Comparison of ENCODE assay signal across 9 cellular contexts in the genomic region with DNA sequence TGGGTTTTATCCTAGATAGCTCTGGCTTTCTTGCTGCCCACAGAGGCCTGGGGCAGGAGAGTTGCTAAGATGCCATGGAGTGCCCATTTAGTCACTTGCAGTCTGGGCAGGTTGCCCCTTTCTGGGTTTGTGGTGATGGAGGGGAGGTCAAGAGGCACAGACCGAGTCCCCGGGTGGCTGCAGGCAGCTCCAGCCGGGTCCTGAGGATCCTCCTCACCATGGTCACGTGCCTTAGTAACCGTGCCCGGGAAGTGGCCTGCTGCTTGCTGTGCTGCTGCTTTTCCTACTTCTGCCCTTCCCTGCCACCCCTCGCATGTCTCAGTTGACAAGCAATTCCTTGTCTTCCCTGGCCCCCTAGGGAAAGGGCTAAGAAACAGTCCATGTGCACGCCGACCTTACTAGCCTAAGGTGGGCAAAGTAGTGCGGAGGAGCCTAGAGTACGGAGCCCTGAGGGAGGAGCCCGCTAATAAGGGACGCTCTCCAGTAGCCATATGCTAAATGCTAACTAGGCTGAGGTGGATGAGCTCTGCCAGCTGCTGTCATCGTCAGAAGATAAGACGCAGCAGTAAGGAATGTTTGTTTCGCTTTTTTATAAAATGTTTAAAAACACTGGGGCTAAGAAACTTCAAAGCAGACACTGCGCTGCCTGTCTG. TPM values are rescaled to one million over a fixed set of nuclear protein-coding genes. Genes with fewer than 3 reads are reported as not detected.
DNase-seq lines count a peak whose midpoint lies in the region; TF ChIP-seq lines count a peak whose summit lies in the region.
"Had no signal": no experiment of that assay in that cellular context is flagged by ENCODE, and none has a peak within 500 bp of the region (broad histone marks: within the 10 kb centered on the region; RNA-seq: fewer than 3 reads in every experiment).

No MANE protein-coding gene starts in this region.

- no peak for TF ChIP-seq CTCF in adrenal gland (IDR thresholded peaks at IDR 0.05)

- 41% methylated on average over 17 of the region's 17 CpGs for WGBS in HUES64
- 28 to 45% (median 31%) methylated on average over 11 to 17 of the region's 17 CpGs for WGBS in adrenal gland, 4 donors

- TF ChIP-seq POLR2A in adrenal gland (IDR thresholded peaks at IDR 0.05): no peak

- H3K36me3 ChIP-seq in HUES64 (ENCODE audit: insufficient read depth, low read length) (no peaks in the 10 kb centered on the region), adrenal gland (replicated peaks in 1 of 2) (no peaks in the 10 kb centered on the region), iPS-15b (ENCODE audit: control insufficient read depth, insufficient read depth, low read length) (no peaks in the 10 kb centered on the region), skeletal muscle satellite cell (ENCODE audit: insufficient read depth, low read length) (no peaks in the 10 kb centered on the region)

- H3K9ac ChIP-seq in HUES64 (ENCODE audit: low read depth, low read length) (peak overlapping the region; percentile 76), iPS-15b (ENCODE audit: low read depth, low read length) (peak overlapping the region; percentile 48), skeletal muscle satellite cell (ENCODE audit: low read depth, low read length) (no peak overlapping the region)

- peak; percentile 33 to 78 (median 49) for DNase-seq in adrenal gland
- no peak for DNase-seq in NCI-H1694 (lab: John Stamatoyannopoulos, UW)
- DNase-seq in effector CD8-positive, alpha-beta T cell (lab: John Stamatoyannopoulos, UW): no peak
- DNase-seq in NAMALWA (ENCODE audit: low spot score): no peak
- no peak for DNase-seq in stimulated activated CD4-positive, alpha-beta T cell treated with anti-CD3 and anti-CD28 coated beads, Interleukin-2, amount 100 ng/mL, for 24 hours
- DNase-seq: stimulated activated naive CD4-positive, alpha-beta T cell had no signal

- intact Hi-C loops in adrenal gland (cut with DNase I): loop anchor here in 1 of 2 donors (10.0 kb wide), 1 partner anchor 129 kb away; no protein-coding TSS in a partner anchor

- H3K27me3 ChIP-seq in HUES64 (ENCODE audit: insufficient read depth, low read length): no peaks in the 10 kb centered on the region
- no peaks in the 10 kb centered on the region for H3K27me3 ChIP-seq in adrenal gland
- H3K27me3 ChIP-seq in iPS-15b (ENCODE audit: control insufficient read depth, insufficient read depth, low read length): no peaks in the 10 kb centered on the region
- peaks cover 7% of the 10 kb centered on the region for H3K27me3 ChIP-seq in skeletal muscle satellite cell (ENCODE audit: control insufficient read depth, insufficient read depth, low read length)

- H3K27ac ChIP-seq in HUES64 (ENCODE audit: low read depth, low read length) (peak overlapping the region; percentile 96), adrenal gland (peak overlapping the region in 4 of 5 donors; percentile 17 to 63 (median 35))

- H3K4me3 ChIP-seq in HUES64 (ENCODE audit: low read length) (peak overlapping the region; percentile 56), adrenal gland (peak overlapping the region in 2 of 4 donors; percentile 3 to 49), iPS-15b (ENCODE audit: low read depth, low read length) (peak overlapping the region; percentile 64), skeletal muscle satellite cell (ENCODE audit: low read length) (no peak overlapping the region)

- peak overlapping the region; percentile 11 for H3K4me2 ChIP-seq in skeletal muscle satellite cell (ENCODE audit: low read length)

- peaks cover 39% of the 10 kb centered on the region for H3K4me1 ChIP-seq in HUES64 (ENCODE audit: insufficient read depth, low read length)
- H3K4me1 ChIP-seq in adrenal gland (replicated peaks in 1 of 2): peaks cover 0 to 13% of the 10 kb centered on the region in 2 donors
- H3K4me1 ChIP-seq in iPS-15b (ENCODE audit: control insufficient read depth, insufficient read depth, low read length): peaks cover 8% of the 10 kb centered on the region
- peaks cover 4% of the 10 kb centered on the region for H3K4me1 ChIP-seq in skeletal muscle satellite cell (ENCODE audit: control insufficient read depth, insufficient read depth, low read length)

- H3K9me3 ChIP-seq in HUES64 (ENCODE audit: insufficient read depth, low read depth, low read length) (0 out of 2 replicates have a peak, but pooled peaks cover 3% of the 10 kb centered on the region), adrenal gland (replicated peaks in 1 of 3) (no peaks in the 10 kb centered on the region), iPS-15b (ENCODE audit: control insufficient read depth, insufficient read depth, low read length) (peaks cover 5% of the 10 kb centered on the region), skeletal muscle satellite cell (replicated peaks; ENCODE audit: low read length) (no peaks in the 10 kb centered on the region)

RNA-seq across cellular contexts. Expression of gene CLCA1, which starts 34.9 kb away (rescaled TPM):
- 0.10 TPM for polyA plus RNA-seq in HUES64 (2013, experiment 1 of 2)
- not detected for polyA plus RNA-seq in HUES64 (2013, experiment 2 of 2)
- total RNA-seq in adrenal gland: under 1 TPM in 3 of 8 donors, not detected in 5; 0.14 to 0.22 (median 0.15) TPM
- under 1 TPM in 1 of 3 donors, not detected in 2; 0.08 TPM for polyA plus RNA-seq in adrenal gland
- total RNA-seq in skeletal muscle satellite cell (2012; rRNA removed): not detected in 2 replicates

RNA-seq across cellular contexts. Expression of gene CLCA4, which starts 43.3 kb away (rescaled TPM):
- polyA plus RNA-seq in HUES64 (2013, experiment 1 of 2): not detected
- not detected for polyA plus RNA-seq in HUES64 (2013, experiment 2 of 2)
- total RNA-seq in adrenal gland: under 1 TPM in 1 of 8 donors, not detected in 7; 0.07 TPM
- under 1 TPM in 2 of 3 donors, not detected in 1; 0.20 to 0.24 TPM for polyA plus RNA-seq in adrenal gland
- not detected in 2 replicates for total RNA-seq in skeletal muscle satellite cell (2012; rRNA removed)

Comparison
In these comparisons a context has a peak if more than half of its experiments do, and no peak if none do; other contexts are left out.
1. DNase-seq: peak in adrenal gland (7 of 7); none in NCI-H1694 (single experiment), effector CD8-positive, alpha-beta T cell (single experiment), NAMALWA (single experiment) and stimulated activated CD4-positive, alpha-beta T cell treated with anti-CD3 and anti-CD28 coated beads, Interleukin-2, amount 100 ng/mL, for 24 hours (0 of 2).